ENCODE assay signal across 8 cellular contexts in genomic region chr6:159094444-159095252, GRCh38. TPM values are rescaled to one million over a fixed set of nuclear protein-coding genes. Genes with fewer than 3 reads are reported as not detected.
DNase-seq lines count a peak whose midpoint lies in the region; ATAC-seq and TF ChIP-seq lines count a peak whose summit lies in the region.

No MANE protein-coding gene starts in this region.

- TF ChIP-seq CTCF in HEK293 (tag by site-specific recombination; IDR thresholded peaks at IDR 0.05) = no peak
- no peak for TF ChIP-seq CTCF in glutamatergic neuron (IDR thresholded peaks at IDR 0.05; ENCODE audit: partially characterized antibody, unreplicated experiment)
- no peak for TF ChIP-seq CTCF in coronary artery (IDR thresholded peaks at IDR 0.05)

- H3K4me3 Mint-ChIP-seq in CD4-positive, CD25-positive, alpha-beta regulatory T cell = peak overlapping the region in 3 of 4 donors; percentile 8 to 60 (median 48)
- peak overlapping the region; percentile 75 for H3K4me3 Mint-ChIP-seq in glutamatergic neuron (ENCODE audit: unreplicated experiment)

- CTCF ChIA-PET in HEK293 (lab: Yijun Ruan, JAX) = interaction anchor here (0.7 to 5.7 kb wide), 4 partner anchors 10 to 51 kb away, joined by 3 to 52 read pairs (median 4); no protein-coding TSS in a partner anchor

- no peak overlapping the region for H3K27ac ChIP-seq in CD4-positive, CD25-positive, alpha-beta regulatory T cell (ENCODE audit: insufficient read depth, low read length, poor library complexity, severe bottlenecking)
- no peak overlapping the region for H3K27ac ChIP-seq in HEK293 (ENCODE audit: extremely low read depth, low read depth, low read length)
- H3K27ac ChIP-seq in coronary artery = no peak overlapping the region

- peaks cover 35% of the 10 kb centered on the region for H3K4me1 ChIP-seq in CD4-positive, CD25-positive, alpha-beta regulatory T cell (ENCODE audit: control insufficient read depth, insufficient read depth, low read length, poor library complexity, severe bottlenecking)
- no peaks in the 10 kb centered on the region for H3K4me1 ChIP-seq in HEK293 (ENCODE audit: control insufficient read depth, insufficient read depth, low read length)

- no peaks in the 10 kb centered on the region for H3K36me3 Mint-ChIP-seq in CD4-positive, CD25-positive, alpha-beta regulatory T cell
- H3K36me3 Mint-ChIP-seq in glutamatergic neuron (ENCODE audit: unreplicated experiment) = no peaks in the 10 kb centered on the region

- H3K36me3 ChIP-seq in CD4-positive, CD25-positive, alpha-beta regulatory T cell (ENCODE audit: control insufficient read depth, insufficient read depth, low read length) = no peaks in the 10 kb centered on the region
- H3K36me3 ChIP-seq in HEK293 (ENCODE audit: control insufficient read depth in 2 of 2, insufficient read depth in 1 of 2, low read length in 2 of 2) = no peaks in the 10 kb centered on the region

- H3K4me1 Mint-ChIP-seq in CD4-positive, CD25-positive, alpha-beta regulatory T cell = peaks cover 11 to 55% (median 35%) of the 10 kb centered on the region in 4 donors
- peaks cover 37% of the 10 kb centered on the region for H3K4me1 Mint-ChIP-seq in glutamatergic neuron (ENCODE audit: low read depth, unreplicated experiment)

- peak overlapping the region; percentile 83 to 94 (median 87) for H3K27ac Mint-ChIP-seq in CD4-positive, CD25-positive, alpha-beta regulatory T cell
- H3K27ac Mint-ChIP-seq in glutamatergic neuron (ENCODE audit: unreplicated experiment) = peak overlapping the region; percentile 84

- no peaks in the 10 kb centered on the region for H3K9me3 Mint-ChIP-seq in CD4-positive, CD25-positive, alpha-beta regulatory T cell
- H3K9me3 Mint-ChIP-seq in glutamatergic neuron (ENCODE audit: unreplicated experiment) = peaks cover 4% of the 10 kb centered on the region

- peak in 1 of 3 donors; percentile 42 for DNase-seq in CD4-positive, CD25-positive, alpha-beta regulatory T cell
- peak; percentile 55 to 59 for DNase-seq in activated CD4-positive, alpha-beta T cell treated with anti-CD3 and anti-CD28 coated beads for 4 hours
- DNase-seq in glutamatergic neuron (peak; percentile 70), AML-193 (lab: John Stamatoyannopoulos, UW) (no peak), NCI-H2196 treated with DMSO at 0.1 percent for 48 hours (lab: John Stamatoyannopoulos, UW; ENCODE audit: unreplicated experiment) (no peak), activated gamma-delta T cell treated with Interleukin-2 at 50 U/mL for 16 hours (no peak), coronary artery (ENCODE audit: low spot score) (no peak)

- no peaks in the 10 kb centered on the region for H3K27me3 ChIP-seq in CD4-positive, CD25-positive, alpha-beta regulatory T cell (ENCODE audit: control insufficient read depth, insufficient read depth, low read length)

- no peaks in the 10 kb centered on the region for H3K9me3 ChIP-seq in CD4-positive, CD25-positive, alpha-beta regulatory T cell (ENCODE audit: control insufficient read depth in 2 of 2, low read length in 2 of 2)
- no peaks in the 10 kb centered on the region for H3K9me3 ChIP-seq in HEK293 (ENCODE audit: control insufficient read depth, insufficient read depth, low read depth, low read length)

- H3K27me3 Mint-ChIP-seq in CD4-positive, CD25-positive, alpha-beta regulatory T cell = no peaks in the 10 kb centered on the region
- H3K27me3 Mint-ChIP-seq in glutamatergic neuron (ENCODE audit: unreplicated experiment) = peaks cover 6% of the 10 kb centered on the region

- POLR2A ChIA-PET in HEK293 (lab: Yijun Ruan, JAX) = no interaction called here

- ATAC-seq in CD4-positive, CD25-positive, alpha-beta regulatory T cell (ENCODE audit: low read depth in 2 of 2) = peak; percentile 38 to 48

- no peak overlapping the region for H3K4me3 ChIP-seq in CD4-positive, CD25-positive, alpha-beta regulatory T cell (ENCODE audit: low read depth, low read length)
- H3K4me3 ChIP-seq in HEK293 (ENCODE audit: low read depth, low read length) (no peak overlapping the region), coronary artery (no peak overlapping the region)

TF ChIP-seq in HEK293, 187 proteins besides CTCF, POLR2A, EP300 and RAD21:
- TF ChIP-seq PRDM10 (tag by site-specific recombination; IDR thresholded peaks at IDR 0.05) = 0 out of 2 replicates have a peak, but pooled peaks have one; percentile 11
- TF ChIP-seq PRDM4 (tag by site-specific recombination; IDR thresholded peaks at IDR 0.05) = no peak

RNA-seq across cellular contexts. Expression of gene TAGAP, which starts 49.9 kb away (rescaled TPM):
- 330 TPM for total RNA-seq in CD4-positive, CD25-positive, alpha-beta regulatory T cell
- polyA plus RNA-seq in CD4-positive, CD25-positive, alpha-beta regulatory T cell = 100 to 1,000 TPM; 105 to 191 (median 161) TPM
- total RNA-seq in glutamatergic neuron (ENCODE audit: unreplicated experiment) = not detected

Comparison
In these comparisons a context has a peak if more than half of its experiments do, and no peak if none do; other contexts are left out.
1. DNase-seq: peak in activated CD4-positive, alpha-beta T cell treated with anti-CD3 and anti-CD28 coated beads for 4 hours (2 of 2) and glutamatergic neuron (single experiment); none in AML-193 (0 of 2), NCI-H2196 treated with DMSO at 0.1 percent for 48 hours (single experiment), activated gamma-delta T cell treated with Interleukin-2 at 50 U/mL for 16 hours (single experiment) and coronary artery (single experiment).
2. RNA of gene TAGAP, which starts 49.9 kb away (total RNA-seq): 330 TPM in CD4-positive, CD25-positive, alpha-beta regulatory T cell (single experiment); not detected in glutamatergic neuron (single experiment); every median in the first group is over 100 times any median in the second.